ENCODE assay signal across 8 cellular contexts in genomic region chr16:85614338-85615013, GRCh38. TPM values are rescaled to one million over a fixed set of nuclear protein-coding genes. Genes with fewer than 3 reads are reported as not detected.
DNase-seq lines count a peak whose midpoint lies in the region; ATAC-seq and TF ChIP-seq lines count a peak whose summit lies in the region.

No MANE protein-coding gene starts in this region.

- H3K27me3 Mint-ChIP-seq in endodermal cell (ENCODE audit: insufficient read depth): no peaks in the 10 kb centered on the region

- peak overlapping the region; percentile 82 for H3K27ac Mint-ChIP-seq in endodermal cell

- no peaks in the 10 kb centered on the region for H3K27me3 ChIP-seq in endodermal cell (ENCODE audit: control insufficient read depth, insufficient read depth, low read length, poor library complexity, severe bottlenecking)
- no peaks in the 10 kb centered on the region for H3K27me3 ChIP-seq in trophoblast cell (ENCODE audit: insufficient read depth, low read length)

- ATAC-seq in GM21447 (IDR thresholded peaks at IDR 0.05; ENCODE audit: unreplicated experiment) (no peak), HG02588 (IDR thresholded peaks at IDR 0.05; ENCODE audit: unreplicated experiment) (no peak)

- peaks cover 18% of the 10 kb centered on the region for H3K36me3 Mint-ChIP-seq in endodermal cell (ENCODE audit: low read depth)

- peaks cover 44% of the 10 kb centered on the region for H3K4me1 Mint-ChIP-seq in endodermal cell

- peaks cover 45% of the 10 kb centered on the region for H3K79me1 ChIP-seq in trophoblast cell (ENCODE audit: low read length)

- H3K9me3 ChIP-seq in endodermal cell (ENCODE audit: control insufficient read depth, low read length) (no peaks in the 10 kb centered on the region), trophoblast cell (ENCODE audit: insufficient read depth, low read depth, low read length) (no peaks in the 10 kb centered on the region)

- H3K4me3 ChIP-seq in endodermal cell (ENCODE audit: low read length): peak overlapping the region; percentile 86
- peak overlapping the region; percentile 77 for H3K4me3 ChIP-seq in trophoblast cell (ENCODE audit: low read depth, low read length)

- peak overlapping the region; percentile 71 for H3K4me3 Mint-ChIP-seq in endodermal cell

- H3K9ac ChIP-seq in endodermal cell (ENCODE audit: extremely low read depth, low read length, poor library complexity, severe bottlenecking) (peak overlapping the region; percentile 73), trophoblast cell (ENCODE audit: low read length) (peak overlapping the region; percentile 37)

- no peak overlapping the region for H3K23ac ChIP-seq in trophoblast cell (ENCODE audit: low read length)

- peak; percentile 15 for DNase-seq in Daoy (ENCODE audit: low read depth)
- DNase-seq in NCI-H2227 treated with DMSO at 0.1 percent for 48 hours (lab: John Stamatoyannopoulos, UW): peak; percentile 43
- DNase-seq in endodermal cell: peak; percentile 73
- no peak for DNase-seq in trophoblast cell
- DNase-seq in GM19240 (ENCODE audit: insufficient read length, low spot score): no peak
- DNase-seq in NCI-H1105 (lab: John Stamatoyannopoulos, UW): no peak

- H2AK5ac ChIP-seq in trophoblast cell (ENCODE audit: low read length): peak overlapping the region; percentile 90

- peak overlapping the region; percentile 83 for H4K8ac ChIP-seq in trophoblast cell (ENCODE audit: low read depth, low read length)

- H3K27ac ChIP-seq in endodermal cell (ENCODE audit: low read depth, low read length): no peak overlapping the region
- peak overlapping the region; percentile 87 for H3K27ac ChIP-seq in trophoblast cell (ENCODE audit: low read depth, low read length)

- no peaks in the 10 kb centered on the region for H3K9me3 Mint-ChIP-seq in endodermal cell

- H3K18ac ChIP-seq in trophoblast cell (ENCODE audit: low read length): peak overlapping the region; percentile 43

- H3K14ac ChIP-seq in trophoblast cell (ENCODE audit: low read length): peak overlapping the region; percentile 84

- peak overlapping the region; percentile 85 for H3K4me2 ChIP-seq in trophoblast cell (ENCODE audit: low read length)

- H4K12ac ChIP-seq in trophoblast cell (ENCODE audit: low read depth, low read length): peak overlapping the region; percentile 65

- H3K36me3 ChIP-seq in endodermal cell (ENCODE audit: control insufficient read depth, insufficient read depth, low read length) (peaks cover 18% of the 10 kb centered on the region), trophoblast cell (ENCODE audit: control insufficient read depth in 1 of 2, insufficient read depth in 2 of 2, low read length in 2 of 2) (peaks cover 7 to 8% of the 10 kb centered on the region in 2 experiments)

- H2BK12ac ChIP-seq in trophoblast cell (ENCODE audit: low read length): peak overlapping the region; percentile 67

- peak overlapping the region; percentile 43 for H3K4ac ChIP-seq in trophoblast cell (ENCODE audit: low read depth, low read length)

- 3 to 5% methylated on average over 4 to 39 of the region's 41 CpGs for WGBS in endodermal cell (ENCODE audit: insufficient coverage in 1 of 2, insufficient read length in 1 of 2), 2 experiments
- WGBS in trophoblast cell (ENCODE audit: extremely low coverage, insufficient coverage, insufficient read length): no CpG with 5 or more reads among the region's 41 CpGs

- peak overlapping the region; percentile 71 for H2BK5ac ChIP-seq in trophoblast cell (ENCODE audit: low read depth, low read length, poor library complexity)

- H2BK120ac ChIP-seq in trophoblast cell (ENCODE audit: insufficient read depth, low read length, poor library complexity): peak overlapping the region; percentile 81

- H4K91ac ChIP-seq in trophoblast cell (ENCODE audit: low read depth, low read length): peak overlapping the region; percentile 93

- TF ChIP-seq CTCF in endodermal cell (conservative IDR thresholded peaks at IDR 0.05): no peak

- H3K4me1 ChIP-seq in endodermal cell (ENCODE audit: control insufficient read depth, insufficient read depth, low read length) (peaks cover 16% of the 10 kb centered on the region), trophoblast cell (ENCODE audit: control insufficient read depth in 1 of 2, insufficient read depth in 2 of 2, low read length in 2 of 2) (peaks cover 47 to 50% of the 10 kb centered on the region in 2 experiments)

- H2AFZ ChIP-seq in trophoblast cell (ENCODE audit: insufficient read depth, low read length, poor library complexity): peak overlapping the region; percentile 63

- H3K79me2 ChIP-seq in trophoblast cell (ENCODE audit: control insufficient read depth, insufficient read depth, low read length, poor library complexity): peaks cover 22% of the 10 kb centered on the region

RNA-seq across cellular contexts. Expression of gene GSE1, which starts 1.4 kb away (rescaled TPM):
- 9.3 and 10.3 TPM in 2 replicates for total RNA-seq in Daoy (2014; rRNA removed; shearing (Covaris generic))
- total RNA-seq in endodermal cell: 100 to 1,000 TPM; 108 to 128 TPM
- 55.0 TPM for polyA plus RNA-seq in endodermal cell (2013, experiment 1 of 2)
- 54.2 TPM for polyA plus RNA-seq in endodermal cell (2013, experiment 2 of 2)
- 175 and 188 TPM in 2 replicates for polyA plus RNA-seq in trophoblast cell (2013)

Comparison
In these comparisons a context has a peak if more than half of its experiments do, and no peak if none do; other contexts are left out.
1. DNase-seq: peak in Daoy (single experiment), NCI-H2227 treated with DMSO at 0.1 percent for 48 hours (single experiment) and endodermal cell (single experiment); none in trophoblast cell (0 of 2), GM19240 (single experiment) and NCI-H1105 (single experiment).